4 cellular contexts compared by ENCODE assay signal in the genomic region with DNA sequence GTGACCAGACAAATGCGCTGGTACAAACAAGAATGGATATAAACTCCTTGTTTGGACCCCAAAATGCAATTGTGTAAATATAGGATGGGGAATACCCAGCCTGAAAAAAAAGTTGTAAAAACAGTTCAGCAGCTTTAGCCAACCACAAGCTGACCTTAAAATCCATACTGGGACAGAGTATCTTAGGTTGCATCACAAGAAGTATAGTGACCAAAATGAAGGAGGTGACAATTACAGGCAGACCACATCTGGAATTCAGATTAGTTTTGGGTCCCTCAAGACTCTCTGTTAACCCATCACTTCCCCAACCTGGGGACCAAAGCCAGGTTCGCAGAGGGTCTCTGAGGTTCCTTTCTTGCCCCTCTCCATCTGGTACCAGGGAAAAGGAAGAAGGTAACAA.
TF ChIP-seq lines count a peak whose summit lies in the region.

No MANE protein-coding gene starts in this region.

TF ChIP-seq in SK-N-SH treated with all-trans-retinoic acid at 6 μM for 48 hours, 23 proteins besides CTCF, POLR2A, EP300 and RAD21:
- peak; percentile 99 for TF ChIP-seq ZNF70 (CRISPR knock-in tag; IDR thresholded peaks at IDR 0.05)
- TF ChIP-seq, protein P1, sequence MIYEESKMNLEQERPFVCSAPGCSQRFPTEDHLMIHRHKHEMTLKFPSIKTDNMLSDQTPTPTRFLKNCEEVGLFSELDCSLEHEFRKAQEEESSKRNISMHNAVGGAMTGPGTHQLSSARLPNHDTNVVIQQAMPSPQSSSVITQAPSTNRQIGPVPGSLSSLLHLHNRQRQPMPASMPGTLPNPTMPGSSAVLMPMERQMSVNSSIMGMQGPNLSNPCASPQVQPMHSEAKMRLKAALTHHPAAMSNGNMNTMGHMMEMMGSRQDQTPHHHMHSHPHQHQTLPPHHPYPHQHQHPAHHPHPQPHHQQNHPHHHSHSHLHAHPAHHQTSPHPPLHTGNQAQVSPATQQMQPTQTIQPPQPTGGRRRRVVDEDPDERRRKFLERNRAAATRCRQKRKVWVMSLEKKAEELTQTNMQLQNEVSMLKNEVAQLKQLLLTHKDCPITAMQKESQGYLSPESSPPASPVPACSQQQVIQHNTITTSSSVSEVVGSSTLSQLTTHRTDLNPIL (CRISPR knock-in tag; IDR thresholded peaks at IDR 0.05; ENCODE audit: low read depth), result no peak

TF ChIP-seq in SK-N-SH, 30 proteins besides CTCF, POLR2A, EP300 and RAD21 (continues in another document):
- TF ChIP-seq NRF1 (IDR thresholded peaks at IDR 0.05; ENCODE audit: low read depth, low read length) (no peak), POLR2AphosphoS5 (IDR thresholded peaks at IDR 0.05; ENCODE audit: low read depth, low read length) (no peak), EZH2phosphoT487 (IDR thresholded peaks at IDR 0.05; ENCODE audit: borderline replicate concordance, low read depth) (no peak), TEAD4 (IDR thresholded peaks at IDR 0.05; ENCODE audit: borderline replicate concordance, insufficient read depth) (no peak), RFX5 (IDR thresholded peaks at IDR 0.05; ENCODE audit: low read length) (no peak), JUND (IDR thresholded peaks at IDR 0.05) (no peak), ELF1 (IDR thresholded peaks at IDR 0.05) (no peak), GATA2 (CRISPR knock-in tag; IDR thresholded peaks at IDR 0.05) (no peak), RXRA (IDR thresholded peaks at IDR 0.05; ENCODE audit: borderline replicate concordance, low read depth) (no peak), CHD2 (IDR thresholded peaks at IDR 0.05; ENCODE audit: low read length, partially characterized antibody) (no peak), TAF1 (IDR thresholded peaks at IDR 0.05; ENCODE audit: borderline replicate concordance, low read depth, low read length) (no peak)
- TF ChIP-seq, protein P2, sequence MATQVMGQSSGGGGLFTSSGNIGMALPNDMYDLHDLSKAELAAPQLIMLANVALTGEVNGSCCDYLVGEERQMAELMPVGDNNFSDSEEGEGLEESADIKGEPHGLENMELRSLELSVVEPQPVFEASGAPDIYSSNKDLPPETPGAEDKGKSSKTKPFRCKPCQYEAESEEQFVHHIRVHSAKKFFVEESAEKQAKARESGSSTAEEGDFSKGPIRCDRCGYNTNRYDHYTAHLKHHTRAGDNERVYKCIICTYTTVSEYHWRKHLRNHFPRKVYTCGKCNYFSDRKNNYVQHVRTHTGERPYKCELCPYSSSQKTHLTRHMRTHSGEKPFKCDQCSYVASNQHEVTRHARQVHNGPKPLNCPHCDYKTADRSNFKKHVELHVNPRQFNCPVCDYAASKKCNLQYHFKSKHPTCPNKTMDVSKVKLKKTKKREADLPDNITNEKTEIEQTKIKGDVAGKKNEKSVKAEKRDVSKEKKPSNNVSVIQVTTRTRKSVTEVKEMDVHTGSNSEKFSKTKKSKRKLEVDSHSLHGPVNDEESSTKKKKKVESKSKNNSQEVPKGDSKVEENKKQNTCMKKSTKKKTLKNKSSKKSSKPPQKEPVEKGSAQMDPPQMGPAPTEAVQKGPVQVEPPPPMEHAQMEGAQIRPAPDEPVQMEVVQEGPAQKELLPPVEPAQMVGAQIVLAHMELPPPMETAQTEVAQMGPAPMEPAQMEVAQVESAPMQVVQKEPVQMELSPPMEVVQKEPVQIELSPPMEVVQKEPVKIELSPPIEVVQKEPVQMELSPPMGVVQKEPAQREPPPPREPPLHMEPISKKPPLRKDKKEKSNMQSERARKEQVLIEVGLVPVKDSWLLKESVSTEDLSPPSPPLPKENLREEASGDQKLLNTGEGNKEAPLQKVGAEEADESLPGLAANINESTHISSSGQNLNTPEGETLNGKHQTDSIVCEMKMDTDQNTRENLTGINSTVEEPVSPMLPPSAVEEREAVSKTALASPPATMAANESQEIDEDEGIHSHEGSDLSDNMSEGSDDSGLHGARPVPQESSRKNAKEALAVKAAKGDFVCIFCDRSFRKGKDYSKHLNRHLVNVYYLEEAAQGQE (IDR thresholded peaks at IDR 0.05; ENCODE audit: low read depth, low read length), result no peak
- TF ChIP-seq, protein P3, sequence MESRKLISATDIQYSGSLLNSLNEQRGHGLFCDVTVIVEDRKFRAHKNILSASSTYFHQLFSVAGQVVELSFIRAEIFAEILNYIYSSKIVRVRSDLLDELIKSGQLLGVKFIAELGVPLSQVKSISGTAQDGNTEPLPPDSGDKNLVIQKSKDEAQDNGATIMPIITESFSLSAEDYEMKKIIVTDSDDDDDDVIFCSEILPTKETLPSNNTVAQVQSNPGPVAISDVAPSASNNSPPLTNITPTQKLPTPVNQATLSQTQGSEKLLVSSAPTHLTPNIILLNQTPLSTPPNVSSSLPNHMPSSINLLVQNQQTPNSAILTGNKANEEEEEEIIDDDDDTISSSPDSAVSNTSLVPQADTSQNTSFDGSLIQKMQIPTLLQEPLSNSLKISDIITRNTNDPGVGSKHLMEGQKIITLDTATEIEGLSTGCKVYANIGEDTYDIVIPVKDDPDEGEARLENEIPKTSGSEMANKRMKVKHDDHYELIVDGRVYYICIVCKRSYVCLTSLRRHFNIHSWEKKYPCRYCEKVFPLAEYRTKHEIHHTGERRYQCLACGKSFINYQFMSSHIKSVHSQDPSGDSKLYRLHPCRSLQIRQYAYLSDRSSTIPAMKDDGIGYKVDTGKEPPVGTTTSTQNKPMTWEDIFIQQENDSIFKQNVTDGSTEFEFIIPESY (IDR thresholded peaks at IDR 0.05; ENCODE audit: borderline replicate concordance, low read depth), result no peak

TF ChIP-seq in HCT116, 20 proteins besides CTCF, POLR2A, EP300 and RAD21:
- no peak for TF ChIP-seq TCF7L2 (IDR thresholded peaks at IDR 0.05; ENCODE audit: borderline replicate concordance, extremely low read depth, insufficient read depth, insufficient read length)
- no peak for TF ChIP-seq EZH2phosphoT487 (IDR thresholded peaks at IDR 0.05; ENCODE audit: borderline replicate concordance)
- TF ChIP-seq, protein P4, sequence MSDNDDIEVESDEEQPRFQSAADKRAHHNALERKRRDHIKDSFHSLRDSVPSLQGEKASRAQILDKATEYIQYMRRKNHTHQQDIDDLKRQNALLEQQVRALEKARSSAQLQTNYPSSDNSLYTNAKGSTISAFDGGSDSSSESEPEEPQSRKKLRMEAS (IDR thresholded peaks at IDR 0.05), result 0 out of 2 replicates have a peak, but pooled peaks have one; percentile 1
- TF ChIP-seq FOSL1 (IDR thresholded peaks at IDR 0.05; ENCODE audit: low read depth), result no peak
- TF ChIP-seq ZFX (IDR thresholded peaks at IDR 0.05), result no peak

TF ChIP-seq in H1, 55 proteins besides CTCF, POLR2A, EP300 and RAD21:
- no peak for TF ChIP-seq HDAC6 (IDR thresholded peaks at IDR 0.05; ENCODE audit: low read depth, low read length)
